16 cellular contexts compared by ENCODE assay signal in the genomic region with DNA sequence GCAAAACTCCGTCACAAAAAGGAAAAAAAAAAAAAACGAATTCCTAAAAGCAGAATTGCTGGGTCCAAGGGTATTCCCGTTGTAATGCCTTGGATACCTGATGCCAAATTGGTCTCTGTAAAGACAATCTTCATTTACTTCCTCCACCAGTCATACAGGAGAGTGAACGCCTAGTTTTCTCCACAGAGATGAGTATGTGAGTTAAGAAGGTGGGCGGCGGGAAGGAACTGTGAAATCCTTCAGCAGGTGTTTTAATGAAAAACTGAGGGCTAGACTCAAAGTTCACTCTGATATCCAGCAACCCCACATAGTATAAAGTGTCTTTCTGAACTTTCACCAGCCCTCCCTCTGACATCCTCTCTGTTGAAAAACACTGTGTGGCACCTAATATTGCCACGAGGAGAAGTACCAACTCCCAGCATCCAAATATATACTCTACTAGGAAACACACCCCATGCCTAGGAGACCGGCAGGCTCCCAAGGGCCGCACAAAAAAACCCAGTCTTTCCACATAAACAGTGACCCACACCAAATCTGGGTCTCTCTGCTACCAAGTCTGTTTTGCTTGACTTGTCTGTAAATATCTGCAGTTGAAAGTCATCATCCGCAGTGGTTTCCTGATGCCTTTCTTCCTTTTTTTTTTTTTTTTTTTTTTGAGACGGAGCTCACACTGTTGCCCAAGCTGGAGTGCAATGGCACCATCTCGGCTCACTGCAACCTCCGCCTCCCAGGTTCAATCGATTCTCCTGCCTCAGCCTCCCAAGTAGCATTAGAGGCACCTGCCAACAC. TPM values are rescaled to one million over a fixed set of nuclear protein-coding genes. Genes with fewer than 3 reads are reported as not detected.
A peak's percentile ranks its signal among the peaks of the same experiment; 100 is the strongest.
DNase-seq lines count a peak whose midpoint lies in the region; ATAC-seq and TF ChIP-seq lines count a peak whose summit lies in the region.
"Had no signal": no experiment of that assay in that cellular context is flagged by ENCODE, and none has a peak within 500 bp of the region (broad histone marks: within the 10 kb centered on the region; RNA-seq: fewer than 3 reads in every experiment).

No MANE protein-coding gene starts in this region.

- H3K4me3 ChIP-seq in CD8-positive, alpha-beta T cell (ENCODE audit: low read depth, low read length) = no peak overlapping the region
- H3K4me3 ChIP-seq in mesenchymal stem cell (ENCODE audit: insufficient read depth in 1 of 2, low read depth in 1 of 2, low read length in 2 of 2) (no peak overlapping the region), prostate gland (no peak overlapping the region)

- CTCF ChIA-PET in CD8-positive, alpha-beta T cell (lab: Charles Lee) = no interaction called here
- CTCF ChIA-PET in WTC11 (lab: Charles Lee) = no interaction called here

- H3K36me3 Mint-ChIP-seq in CD14-positive monocyte (peaks cover 10 to 20% of the 10 kb centered on the region in 2 donors), WTC11 (peaks cover 3% of the 10 kb centered on the region; the same call in 1 of the 2 replicates)
- peaks cover 12% of the 10 kb centered on the region for H3K36me3 Mint-ChIP-seq in CD8-positive, alpha-beta T cell

- peaks cover 38% of the 10 kb centered on the region for H3K4me1 ChIP-seq in CD8-positive, alpha-beta T cell (ENCODE audit: insufficient read depth, low read length)
- H3K4me1 ChIP-seq in mesenchymal stem cell (ENCODE audit: control insufficient read depth, insufficient read depth, low read depth, low read length) (peaks cover 11% of the 10 kb centered on the region), prostate gland (replicated peaks) (no peaks in the 10 kb centered on the region)

- TF ChIP-seq CTCF in CD14-positive monocyte (IDR thresholded peaks at IDR 0.05) = no peak
- no peak for TF ChIP-seq CTCF in CD8-positive, alpha-beta T cell (IDR thresholded peaks at IDR 0.05)
- no peak for TF ChIP-seq CTCF in WTC11 (IDR thresholded peaks at IDR 0.05)
- no peak for TF ChIP-seq CTCF in prostate gland (IDR thresholded peaks at IDR 0.05)

- H3K4ac ChIP-seq in mesenchymal stem cell (ENCODE audit: low read depth in 1 of 2, low read length in 2 of 2) = no peak overlapping the region

- no peak overlapping the region for H4K91ac ChIP-seq in mesenchymal stem cell (ENCODE audit: low read length)

- H2BK12ac ChIP-seq in mesenchymal stem cell (ENCODE audit: low read length in 2 of 2) = no peak overlapping the region

- no peak overlapping the region for H3K18ac ChIP-seq in mesenchymal stem cell (ENCODE audit: low read depth in 1 of 2, low read length in 2 of 2)

- peaks cover 0 to 3% (median 0%) of the 10 kb centered on the region in 7 donors for H3K9me3 Mint-ChIP-seq in CD14-positive monocyte
- no peaks in the 10 kb centered on the region for H3K9me3 Mint-ChIP-seq in CD8-positive, alpha-beta T cell
- no peaks in the 10 kb centered on the region for H3K9me3 Mint-ChIP-seq in WTC11
- H3K9me3 Mint-ChIP-seq: mesothelial cell of epicardium had no signal

- peaks cover 12% of the 10 kb centered on the region for H3K79me1 ChIP-seq in mesenchymal stem cell (replicated peaks; ENCODE audit: low read length, poor library complexity, severe bottlenecking)

- H2AFZ ChIP-seq in mesenchymal stem cell (ENCODE audit: low read depth, low read length) = no peak overlapping the region

- peak; percentile 34 for ATAC-seq in CD8-positive, alpha-beta T cell
- no peak for ATAC-seq in WTC11
- no peak for ATAC-seq in Right ventricle myocardium superior (ENCODE audit: poor library complexity)
- ATAC-seq: PC-3 had no signal

- H3K4me1 Mint-ChIP-seq in CD14-positive monocyte (peaks cover 65% of the 10 kb centered on the region), WTC11 (peaks cover 73% of the 10 kb centered on the region)
- H3K4me1 Mint-ChIP-seq in CD8-positive, alpha-beta T cell (ENCODE audit: low read depth) = peaks cover 76% of the 10 kb centered on the region

- H3K23ac ChIP-seq in mesenchymal stem cell (ENCODE audit: low read length in 2 of 2) = no peak overlapping the region

- no peak overlapping the region for H3K4me2 ChIP-seq in mesenchymal stem cell (ENCODE audit: low read length, poor library complexity, severe bottlenecking)
- H3K4me2 ChIP-seq: KMS-11 had no signal

- H3K27ac ChIP-seq in CD8-positive, alpha-beta T cell (ENCODE audit: low read depth, low read length) = no peak overlapping the region
- no peak overlapping the region for H3K27ac ChIP-seq in mesenchymal stem cell (ENCODE audit: low read length, poor library complexity, severe bottlenecking)
- H3K27ac ChIP-seq in prostate gland = no peak overlapping the region
- H3K27ac ChIP-seq: KMS-11 had no signal

- H3K9ac ChIP-seq in mesenchymal stem cell (ENCODE audit: low read length) = no peak overlapping the region
- H3K9ac ChIP-seq: KMS-11 had no signal

- H2BK120ac ChIP-seq in mesenchymal stem cell (ENCODE audit: low read depth, low read length) = no peak overlapping the region

- no peaks in the 10 kb centered on the region for H3K27me3 ChIP-seq in CD8-positive, alpha-beta T cell (ENCODE audit: insufficient read depth, low read length)
- H3K27me3 ChIP-seq in mesenchymal stem cell (ENCODE audit: control insufficient read depth in 1 of 2, insufficient read depth in 1 of 2, low read length in 2 of 2) = no peaks in the 10 kb centered on the region
- H3K27me3 ChIP-seq in prostate gland (replicated peaks; ENCODE audit: insufficient read depth) = no peaks in the 10 kb centered on the region

- H2AK5ac ChIP-seq in mesenchymal stem cell (ENCODE audit: low read length, severe bottlenecking) = peak overlapping the region; percentile 41

- H2BK5ac ChIP-seq in mesenchymal stem cell (ENCODE audit: low read depth, low read length, poor library complexity, severe bottlenecking) = no peak overlapping the region

- H3K36me3 ChIP-seq in CD8-positive, alpha-beta T cell (ENCODE audit: insufficient read depth, low read length) = no peaks in the 10 kb centered on the region
- H3K36me3 ChIP-seq in mesenchymal stem cell (ENCODE audit: control insufficient read depth in 1 of 2, insufficient read depth in 2 of 2, low read depth in 1 of 2, low read length in 2 of 2) (peaks cover 0 to 3% of the 10 kb centered on the region in 2 experiments), prostate gland (no peaks in the 10 kb centered on the region)

- H3K14ac ChIP-seq in mesenchymal stem cell (ENCODE audit: low read length in 2 of 2) = no peak overlapping the region

- no peaks in the 10 kb centered on the region for H3K9me3 ChIP-seq in CD8-positive, alpha-beta T cell (ENCODE audit: low read length)
- H3K9me3 ChIP-seq in mesenchymal stem cell (ENCODE audit: control insufficient read depth, low read length) (no peaks in the 10 kb centered on the region), prostate gland (no peaks in the 10 kb centered on the region)

- H2BK15ac ChIP-seq in mesenchymal stem cell (ENCODE audit: low read depth, poor library complexity, severe bottlenecking) = no peak overlapping the region

- POLR2A ChIA-PET in CD8-positive, alpha-beta T cell (lab: Charles Lee) = interaction anchor here (0.5 kb wide), 1 partner anchor 14 kb away, joined by 4 read pairs; no protein-coding TSS in a partner anchor
- POLR2A ChIA-PET in WTC11 (lab: Charles Lee) = no interaction called here

- H4K8ac ChIP-seq in mesenchymal stem cell (ENCODE audit: low read length) = no peak overlapping the region

- peak overlapping the region; percentile 93 to 99 (median 97) for H3K27ac Mint-ChIP-seq in CD14-positive monocyte
- H3K27ac Mint-ChIP-seq in CD8-positive, alpha-beta T cell = peak overlapping the region; percentile 91
- H3K27ac Mint-ChIP-seq in WTC11 = peak overlapping the region; percentile 53; the same call in 1 of the 2 replicates
- H3K27ac Mint-ChIP-seq: mesothelial cell of epicardium had no signal

- H3K27me3 Mint-ChIP-seq in CD14-positive monocyte (ENCODE audit: low read depth in 3 of 3) (peaks cover 0 to 3% (median 0%) of the 10 kb centered on the region in 3 donors), WTC11 (ENCODE audit: low read depth) (no peaks in the 10 kb centered on the region)
- no peaks in the 10 kb centered on the region for H3K27me3 Mint-ChIP-seq in CD8-positive, alpha-beta T cell (ENCODE audit: low read depth)

- H3K4me3 Mint-ChIP-seq in CD14-positive monocyte = peak overlapping the region; percentile 43 to 81
- peak overlapping the region; percentile 65 for H3K4me3 Mint-ChIP-seq in CD8-positive, alpha-beta T cell
- no peak overlapping the region for H3K4me3 Mint-ChIP-seq in WTC11
- H3K4me3 Mint-ChIP-seq: mesothelial cell of epicardium had no signal

- no peak for TF ChIP-seq POLR2A in prostate gland (IDR thresholded peaks at IDR 0.05)

- DNase-seq in CD14-positive monocyte (ENCODE audit: low spot score) (peak; percentile 60), WTC11 (ENCODE audit: low spot score) (no peak), mesenchymal stem cell (no peak), prostate gland (ENCODE audit: low spot score) (no peak), Right ventricle myocardium superior (no peak)
- no peak for DNase-seq in CD8-positive, alpha-beta T cell
- DNase-seq in effector CD8-positive, alpha-beta T cell (lab: John Stamatoyannopoulos, UW) = no peak
- DNase-seq: activated CD4-positive, CD25-positive, alpha-beta regulatory T cell; C1 segment of cervical spinal cord; EL; head of caudate nucleus; NCI-H146; NCI-H446 treated with DMSO at 0.1 percent for 48 hours; PC-3 had no signal

- intact Hi-C loops in CD14-positive monocyte (cut with micrococcal nuclease) (loop anchor here in 1 of 2 donors (5.0 kb wide), 1 partner anchor 40 kb away; no protein-coding TSS in a partner anchor), prostate gland (cut with DNase I) (no loop called here), Right ventricle myocardium superior (cut with DNase I) (no loop called here)
- intact Hi-C loops in CD8-positive, alpha-beta T cell (cut with DNase I, micrococcal nuclease) = loop anchor here in 1 of 2 experiments (2.0 kb wide), 1 partner anchor 17 kb away; no protein-coding TSS in a partner anchor

- WGBS in mesenchymal stem cell = 94% methylated on average over 10 of the region's 14 CpGs
- WGBS in prostate gland = 88% methylated on average over 14 of the region's 14 CpGs

RNA-seq across cellular contexts. Expression of gene FOXN3, which starts 30.3 kb away (rescaled TPM):
- 10 to 100 TPM; 38.7 to 42.0 TPM for polyA plus RNA-seq in CD14-positive monocyte
- total RNA-seq in CD8-positive, alpha-beta T cell = 100 to 1,000 TPM; 134 to 139 TPM
- total RNA-seq in WTC11 (2021) (143 to 170 TPM (median 147 TPM) in 3 replicates), prostate gland (100 to 1,000 TPM in 1 of 2 donors, 10 to 100 TPM in 1; 53.9 to 141 TPM), Right ventricle myocardium superior (122 TPM)
- polyA plus RNA-seq in mesenchymal stem cell (2013, experiment 1 of 2) = 28.2 TPM
- 27.4 TPM for polyA plus RNA-seq in mesenchymal stem cell (2013, experiment 2 of 2)
